In genomic region chr11:76670475-76671235, GRCh38 we compare ENCODE assay signal across 8 cellular contexts. TPM values are rescaled to one million over a fixed set of nuclear protein-coding genes. Genes with fewer than 3 reads are reported as not detected.
A peak's percentile ranks its signal among the peaks of the same experiment; 100 is the strongest.
DNase-seq lines count a peak whose midpoint lies in the region; ATAC-seq and TF ChIP-seq lines count a peak whose summit lies in the region.

Gene LRRC32, minus strand, starts transcription at chr11:76670747. Its CDS starts 4,793 bp downstream, at chr11:76665954.

- no peaks in the 10 kb centered on the region for H3K36me3 Mint-ChIP-seq in T-cell

- TF ChIP-seq EP300 in stomach (IDR thresholded peaks at IDR 0.05): no peak

- WGBS in stomach, 5 donors: 0 to 1% (median 1%) methylated on average over 17 to 85 of the region's 85 CpGs

- TF ChIP-seq POLR2A in stomach (IDR thresholded peaks at IDR 0.05): no peak

- peak within 1 kb of the TSS; percentile 51 to 65 for H3K9ac ChIP-seq in colonic mucosa (ENCODE audit: low read depth in 2 of 2, low read length in 2 of 2)

- peaks cover 27 to 56% (median 28%) of the 10 kb centered on the region in 3 donors for H3K4me1 Mint-ChIP-seq in T-cell

- H3K36me3 ChIP-seq in colonic mucosa (no peaks in the 10 kb centered on the region), lower lobe of right lung (no peaks in the 10 kb centered on the region), stomach (no peaks in the 10 kb centered on the region)

- H3K4me1 ChIP-seq in colonic mucosa (no peaks in the 10 kb centered on the region), lower lobe of right lung (peaks cover 50% of the 10 kb centered on the region), stomach (peaks cover 18 to 45% (median 33%) of the 10 kb centered on the region in 4 donors)

- H3K9me3 Mint-ChIP-seq in T-cell: no peaks in the 10 kb centered on the region

- CTCF ChIA-PET in T-cell (lab: Charles Lee): interaction anchor here in 1 of 2 donors (1.1 kb wide), 1 partner anchor 463 kb away, joined by 3 read pairs; no protein-coding TSS in a partner anchor

- POLR2A ChIA-PET in T-cell (lab: Charles Lee): interaction anchor here in 1 of 2 donors (0.6 kb wide), 1 partner anchor 16 kb away, joined by 3 read pairs; no protein-coding TSS in a partner anchor

- intact Hi-C loops in colonic mucosa (cut with DNase I): no loop called here
- intact Hi-C loops in lower lobe of right lung (cut with DNase I): no loop called here
- intact Hi-C loops in stomach (cut with DNase I; ENCODE audit: low total_unique reads): no loop called here

- no peaks in the 10 kb centered on the region for H3K9me3 ChIP-seq in colonic mucosa
- no peaks in the 10 kb centered on the region for H3K9me3 ChIP-seq in lower lobe of right lung
- no peaks in the 10 kb centered on the region for H3K9me3 ChIP-seq in stomach

- H3K27me3 ChIP-seq in colonic mucosa (peaks cover 8% of the 10 kb centered on the region), lower lobe of right lung (ENCODE audit: low read depth) (peaks cover 18% of the 10 kb centered on the region), stomach (peaks cover 0 to 35% (median 19%) of the 10 kb centered on the region in 3 donors)

- H3K4me3 Mint-ChIP-seq in T-cell: peak within 1 kb of the TSS; percentile 66 to 78 (median 77)

- in situ Hi-C loops in GM13977 (cut with MboI; ENCODE audit: low pct_unique_long_range_greater_than_20kb, low sequenced_read_pairs, unreplicated experiment): loop anchor here (25.0 kb wide), 1 partner anchor 458 kb away; the partner anchor contains the start of gene WNT11

- TF ChIP-seq CTCF in GM13977 (IDR thresholded peaks at IDR 0.05; ENCODE audit: extremely low read depth, insufficient read depth, missing control alignments) (peak; percentile 14), colonic mucosa (IDR thresholded peaks at IDR 0.05) (no peak), lower lobe of right lung (IDR thresholded peaks at IDR 0.05) (no peak), stomach (IDR thresholded peaks at IDR 0.05) (no peak)

- peak; percentile 14 to 27 (median 22) for ATAC-seq in T-cell (replicated peaks in 1 of 4)
- ATAC-seq in lower lobe of right lung: peak; percentile 57 to 68
- ATAC-seq in GM21447 (IDR thresholded peaks at IDR 0.05; ENCODE audit: unreplicated experiment): no peak

- H3K4me3 ChIP-seq in colonic mucosa (peak within 1 kb of the TSS; percentile 58), lower lobe of right lung (peak within 1 kb of the TSS; percentile 77), stomach (peak within 1 kb of the TSS; percentile 55 to 76 (median 61))

- DNase-seq in GM13977 (ENCODE audit: low spot score) (no peak), T-cell (peak in 6 of 34 experiments; percentile 9 to 31 (median 16)), colonic mucosa (peak; percentile 67), lower lobe of right lung (peak; percentile 72), stomach (peak; percentile 45), SW480 (ENCODE audit: low spot score) (no peak), NCI-H2029 (lab: John Stamatoyannopoulos, UW) (no peak)

- H3K27me3 Mint-ChIP-seq in T-cell: peaks cover 27 to 28% of the 10 kb centered on the region in 2 donors

- no peak within 1 kb of the TSS for H3K27ac Mint-ChIP-seq in T-cell

- peak within 1 kb of the TSS; percentile 28 for H3K27ac ChIP-seq in colonic mucosa
- H3K27ac ChIP-seq in lower lobe of right lung: peak within 1 kb of the TSS; percentile 81
- peak within 1 kb of the TSS; percentile 25 to 79 (median 74) for H3K27ac ChIP-seq in stomach

RNA-seq across cellular contexts. Expression of gene LRRC32, which starts in this region (rescaled TPM):
- total RNA-seq in T-cell (1 to 10 TPM in 3 of 5 donors, under 1 TPM in 2; 0.77 to 3.6 (median 2.2) TPM), colonic mucosa (10 to 100 TPM in 1 of 2 donors, 1 to 10 TPM in 1; 5.9 to 26.8 TPM), lower lobe of right lung (121 TPM), stomach (100 to 1,000 TPM in 2 of 5 donors, 10 to 100 TPM in 3; 14.0 to 270 (median 24.3) TPM)
- polyA plus RNA-seq in stomach: 10 to 100 TPM; 18.6 to 24.5 (median 23.5) TPM

Comparison
In these comparisons a context has a peak if more than half of its experiments do, and no peak if none do; other contexts are left out.
1. DNase-seq: peak in colonic mucosa (single experiment), lower lobe of right lung (single experiment) and stomach (single experiment); none in GM13977 (single experiment), SW480 (single experiment) and NCI-H2029 (single experiment).
2. H3K27ac ChIP-seq: peak in every context shown above with its lines; median percentile 81 in lower lobe of right lung; 74 in stomach; 28 in colonic mucosa.
3. Peak in every context shown above with its lines, with median percentiles within 50 percentile points of each other: H3K4me3 ChIP-seq.